In the genomic region with DNA sequence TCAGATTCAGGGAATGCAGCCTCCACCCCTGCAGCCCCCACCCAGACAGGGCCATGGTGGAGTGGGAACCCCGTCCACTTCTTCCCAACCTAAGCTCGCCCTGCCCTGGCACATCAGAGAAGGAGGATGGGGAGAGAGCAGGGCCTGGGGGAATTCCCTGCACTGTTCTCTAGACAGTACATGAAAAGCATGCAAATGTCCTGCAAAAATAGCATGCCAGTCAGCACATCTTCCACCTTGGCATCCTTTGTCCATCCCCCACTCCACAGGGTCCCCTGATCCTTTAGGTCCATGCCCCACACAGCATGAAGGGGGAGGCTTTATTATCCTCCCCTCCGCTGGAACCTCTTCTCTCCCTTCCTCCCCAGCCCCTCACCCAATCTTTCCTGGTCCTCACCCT, we compare ENCODE assay signal across 14 cellular contexts. TPM values are rescaled to one million over a fixed set of nuclear protein-coding genes. Genes with fewer than 3 reads are reported as not detected.
DNase-seq lines count a peak whose midpoint lies in the region; ATAC-seq lines count a peak whose summit lies in the region.
"Had no signal": no experiment of that assay in that cellular context is flagged by ENCODE, and none has a peak within 500 bp of the region (broad histone marks: within the 10 kb centered on the region; RNA-seq: fewer than 3 reads in every experiment).

No MANE protein-coding gene starts in this region.

- no peak overlapping the region for H4K5ac ChIP-seq in mesendoderm (ENCODE audit: low read length)

- peak; percentile 75 for ATAC-seq in GM21390 (IDR thresholded peaks at IDR 0.05; ENCODE audit: unreplicated experiment)
- ATAC-seq in HG03095 (IDR thresholded peaks at IDR 0.05; ENCODE audit: unreplicated experiment), result peak; percentile 64
- no peak for ATAC-seq in HG03139 (IDR thresholded peaks at IDR 0.05; ENCODE audit: unreplicated experiment)

- no peaks in the 10 kb centered on the region for H3K9me3 Mint-ChIP-seq in activated T-helper 1 cell treated with anti-CD3 and anti-CD28 coated beads, Interleukin-12 subunit alpha, Interleukin-12 subunit beta, Interleukin-2, Interleukin-4 antibody, amounts not matched to agents 30 ng/mL and 10 ng/mL and 1 ng/mL, durations not matched to agents 14 hours and 24 hours and 36 hours

- no peak overlapping the region for H3K23ac ChIP-seq in mesendoderm (ENCODE audit: low read length)

- H3K9ac ChIP-seq in mesendoderm (ENCODE audit: low read length), result no peak overlapping the region

- H3K79me1 ChIP-seq in mesendoderm (ENCODE audit: low read length), result no peaks in the 10 kb centered on the region

- H2BK120ac ChIP-seq in mesendoderm (ENCODE audit: low read depth, low read length), result no peak overlapping the region

- DNase-seq in activated CD4-positive, alpha-beta T cell treated with anti-CD3 and anti-CD28 coated beads for 48 hours, result peak; percentile 11
- DNase-seq in activated CD4-positive, alpha-beta T cell treated with anti-CD3 and anti-CD28 coated beads for 1 hour, result no peak
- no peak for DNase-seq in mesendoderm
- DNase-seq in activated effector memory CD4-positive, alpha-beta T cell treated with Interleukin-2 at 50 U/mL for 16 hours, result no peak
- no peak for DNase-seq in activated T-helper 1 cell treated with anti-CD3 and anti-CD28 coated beads, Interleukin-12 subunit alpha, Interleukin-12 subunit beta, Interleukin-2, Interleukin-4 antibody, amounts not matched to agents 30 ng/mL and 10 ng/mL and 1 ng/mL, durations not matched to agents 14 hours and 24 hours and 36 hours (ENCODE audit: low spot score)
- DNase-seq: DMS53, MV-4-11, NCI-H526 had no signal

- H3K36me3 ChIP-seq in mesendoderm (ENCODE audit: control insufficient read depth, insufficient read depth, low read length), result no peaks in the 10 kb centered on the region
- H3K36me3 ChIP-seq: neutrophil had no signal

- H3K4me3 ChIP-seq in mesendoderm (ENCODE audit: low read length), result no peak overlapping the region
- H3K4me3 ChIP-seq: SK-N-MC had no signal

- H3K4me3 Mint-ChIP-seq in activated T-helper 1 cell treated with anti-CD3 and anti-CD28 coated beads, Interleukin-12 subunit alpha, Interleukin-12 subunit beta, Interleukin-2, Interleukin-4 antibody, amounts not matched to agents 30 ng/mL and 10 ng/mL and 1 ng/mL, durations not matched to agents 14 hours and 24 hours and 36 hours, result no peak overlapping the region

- H2AK5ac ChIP-seq in mesendoderm (ENCODE audit: low read length), result no peak overlapping the region

- H2BK15ac ChIP-seq in mesendoderm (replicated peaks; ENCODE audit: low read depth), result no peak overlapping the region

- no peaks in the 10 kb centered on the region for H3K36me3 Mint-ChIP-seq in activated T-helper 1 cell treated with anti-CD3 and anti-CD28 coated beads, Interleukin-12 subunit alpha, Interleukin-12 subunit beta, Interleukin-2, Interleukin-4 antibody, amounts not matched to agents 30 ng/mL and 10 ng/mL and 1 ng/mL, durations not matched to agents 14 hours and 24 hours and 36 hours (ENCODE audit: low read depth)

- no peak overlapping the region for H2BK5ac ChIP-seq in mesendoderm (ENCODE audit: low read length)

- H3K4ac ChIP-seq in mesendoderm (ENCODE audit: low read depth, low read length), result no peak overlapping the region

- H3K27me3 ChIP-seq in mesendoderm (ENCODE audit: insufficient read depth, low read length, poor library complexity), result no peaks in the 10 kb centered on the region
- H3K27me3 ChIP-seq: neutrophil had no signal

- H3K56ac ChIP-seq in mesendoderm (ENCODE audit: low read length), result peak overlapping the region; percentile 25

- no peak overlapping the region for H3K18ac ChIP-seq in mesendoderm (ENCODE audit: low read length)

- H3K4me1 Mint-ChIP-seq in activated T-helper 1 cell treated with anti-CD3 and anti-CD28 coated beads, Interleukin-12 subunit alpha, Interleukin-12 subunit beta, Interleukin-2, Interleukin-4 antibody, amounts not matched to agents 30 ng/mL and 10 ng/mL and 1 ng/mL, durations not matched to agents 14 hours and 24 hours and 36 hours (ENCODE audit: low read depth), result peaks cover 14% of the 10 kb centered on the region

- H3K27me3 Mint-ChIP-seq in activated T-helper 1 cell treated with anti-CD3 and anti-CD28 coated beads, Interleukin-12 subunit alpha, Interleukin-12 subunit beta, Interleukin-2, Interleukin-4 antibody, amounts not matched to agents 30 ng/mL and 10 ng/mL and 1 ng/mL, durations not matched to agents 14 hours and 24 hours and 36 hours (ENCODE audit: insufficient read depth), result peaks cover 3% of the 10 kb centered on the region

- no CpG with 5 or more reads among the region's 3 CpGs for WGBS in mesendoderm (ENCODE audit: extremely low coverage, insufficient coverage, low lambda C conversion rate)

- H4K8ac ChIP-seq in mesendoderm (ENCODE audit: low read depth, low read length), result no peak overlapping the region

- no peak overlapping the region for H3K27ac ChIP-seq in mesendoderm (ENCODE audit: low read depth, low read length)
- H3K27ac ChIP-seq: HL-60, neutrophil, SK-N-MC had no signal

- H3K79me2 ChIP-seq in mesendoderm (ENCODE audit: control insufficient read depth, insufficient read depth, low read length), result no peaks in the 10 kb centered on the region

- intact Hi-C loops in activated T-helper 1 cell treated with anti-CD3 and anti-CD28 coated beads, Interleukin-12 subunit alpha, Interleukin-12 subunit beta, Interleukin-2, Interleukin-4 antibody, amounts not matched to agents 30 ng/mL and 10 ng/mL and 1 ng/mL, durations not matched to agents 14 hours and 24 hours and 36 hours (cut with micrococcal nuclease), result no loop called here

- no peak overlapping the region for H3K27ac Mint-ChIP-seq in activated T-helper 1 cell treated with anti-CD3 and anti-CD28 coated beads, Interleukin-12 subunit alpha, Interleukin-12 subunit beta, Interleukin-2, Interleukin-4 antibody, amounts not matched to agents 30 ng/mL and 10 ng/mL and 1 ng/mL, durations not matched to agents 14 hours and 24 hours and 36 hours

- no peak overlapping the region for H3K4me2 ChIP-seq in mesendoderm (ENCODE audit: low read length)

- no peaks in the 10 kb centered on the region for H3K4me1 ChIP-seq in mesendoderm (ENCODE audit: control insufficient read depth, low read depth, low read length)

RNA-seq across cellular contexts. Expression of gene RD3, which starts 35.0 kb away (rescaled TPM):
- 0.08 TPM for polyA plus RNA-seq in mesendoderm (2013, experiment 1 of 2)
- polyA plus RNA-seq in mesendoderm (2013, experiment 2 of 2), result 0.11 TPM
- total RNA-seq in activated T-helper 1 cell treated with anti-CD3 and anti-CD28 coated beads, Interleukin-12 subunit alpha, Interleukin-12 subunit beta, Interleukin-2, Interleukin-4 antibody, amounts not matched to agents 30 ng/mL and 10 ng/mL and 1 ng/mL, durations not matched to agents 14 hours and 24 hours and 36 hours, result not detected in 2 replicates

RNA-seq across cellular contexts. Expression of gene SLC30A1, which starts 52.0 kb away (rescaled TPM):
- polyA plus RNA-seq in mesendoderm (2013, experiment 1 of 2), result 11.3 TPM
- polyA plus RNA-seq in mesendoderm (2013, experiment 2 of 2), result 10.4 TPM
- 10.6 and 12.0 TPM in 2 replicates for total RNA-seq in activated T-helper 1 cell treated with anti-CD3 and anti-CD28 coated beads, Interleukin-12 subunit alpha, Interleukin-12 subunit beta, Interleukin-2, Interleukin-4 antibody, amounts not matched to agents 30 ng/mL and 10 ng/mL and 1 ng/mL, durations not matched to agents 14 hours and 24 hours and 36 hours
